ENCODE assay signal across 23 cellular contexts in the genomic region with DNA sequence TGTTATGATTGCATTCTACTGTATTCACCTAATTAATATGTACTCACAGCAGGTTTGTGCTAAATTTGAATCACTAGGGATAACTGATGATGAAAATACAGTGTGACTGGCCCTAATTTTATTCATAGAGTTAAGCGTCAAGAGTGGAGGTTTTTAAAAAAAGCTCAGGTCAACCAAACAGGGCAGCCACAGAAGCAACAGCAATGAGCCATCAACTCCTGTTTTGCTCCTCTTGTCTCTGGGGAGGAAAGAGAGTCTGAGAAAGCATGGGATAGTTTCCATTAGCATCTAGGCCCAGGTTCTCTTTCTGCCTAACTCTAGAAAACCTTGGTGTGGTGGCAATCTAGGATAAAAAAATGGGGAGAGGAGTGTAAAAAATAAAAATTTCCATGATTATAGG.
DNase-seq lines count a peak whose midpoint lies in the region; ATAC-seq and TF ChIP-seq lines count a peak whose summit lies in the region.
"Had no signal": no experiment of that assay in that cellular context is flagged by ENCODE, and none has a peak within 500 bp of the region (broad histone marks: within the 10 kb centered on the region; RNA-seq: fewer than 3 reads in every experiment).

No MANE protein-coding gene starts in this region.

- TF ChIP-seq CTCF in heart right ventricle (IDR thresholded peaks at IDR 0.05) = no peak
- TF ChIP-seq CTCF in astrocyte of the spinal cord (IDR thresholded peaks at IDR 0.05; ENCODE audit: low read depth, low read length) = no peak
- no peak for TF ChIP-seq CTCF in upper lobe of left lung (IDR thresholded peaks at IDR 0.05)

- POLR2A ChIA-PET in CD4-positive, alpha-beta memory T cell (lab: Charles Lee; ENCODE audit: partially characterized antibody) = no interaction called here

- H3K27me3 ChIP-seq in heart right ventricle = no peaks in the 10 kb centered on the region
- H3K27me3 ChIP-seq in upper lobe of left lung = no peaks in the 10 kb centered on the region
- no peaks in the 10 kb centered on the region for H3K27me3 ChIP-seq in CD4-positive, alpha-beta memory T cell (ENCODE audit: insufficient read depth, low read length)
- H3K27me3 ChIP-seq: pancreas, spleen had no signal

- H3K4me3 Mint-ChIP-seq in CD4-positive, alpha-beta memory T cell = no peak overlapping the region
- H3K4me3 Mint-ChIP-seq: CD4-positive, CD25-positive, alpha-beta regulatory T cell; stimulated activated effector memory CD8-positive, alpha-beta T cell treated with anti-CD3 and anti-CD28 coated beads, Interleukin-12 subunit alpha, Interleukin-12 subunit beta, amount 100 ng/mL, for 72 hours; T-helper 1 cell treated with Interleukin-12 subunit alpha and Interleukin-12 subunit beta and Interleukin-4 antibody, amounts not matched to agents 30 μg/mL and 1 μg/mL, for 36 hours; WTC11 had no signal

- H3K36me3 ChIP-seq in heart right ventricle = peaks cover 0 to 60% (median 9%) of the 10 kb centered on the region in 9 donors
- H3K36me3 ChIP-seq in upper lobe of left lung = peaks cover 0 to 40% (median 1%) of the 10 kb centered on the region in 4 donors
- H3K36me3 ChIP-seq in CD4-positive, alpha-beta memory T cell (ENCODE audit: insufficient read depth, low read length) = no peaks in the 10 kb centered on the region

- H3K4me3 ChIP-seq in heart right ventricle (no peak overlapping the region), astrocyte of the spinal cord (ENCODE audit: low read depth, low read length) (no peak overlapping the region), upper lobe of left lung (peak overlapping the region in 1 of 4 donors; percentile 88)
- no peak overlapping the region for H3K4me3 ChIP-seq in CD4-positive, alpha-beta memory T cell (ENCODE audit: low read length in 2 of 2)
- H3K4me3 ChIP-seq: coronary artery, pancreas, spleen had no signal

- TF ChIP-seq EP300 in upper lobe of left lung (IDR thresholded peaks at IDR 0.05) = no peak

- H3K4me1 ChIP-seq in heart right ventricle (peaks cover 7 to 91% (median 71%) of the 10 kb centered on the region in 9 donors), upper lobe of left lung (peaks cover 26 to 55% (median 51%) of the 10 kb centered on the region in 4 donors)
- no peaks in the 10 kb centered on the region for H3K4me1 ChIP-seq in CD4-positive, alpha-beta memory T cell (ENCODE audit: insufficient read depth, low read length)

- H3K27me3 Mint-ChIP-seq in CD4-positive, alpha-beta memory T cell = peaks cover 7 to 14% of the 10 kb centered on the region in 2 donors

- peak in 6 of 8 donors; percentile 28 to 63 (median 46) for ATAC-seq in heart right ventricle
- ATAC-seq in Right ventricle myocardium inferior = no peak
- no peak for ATAC-seq in upper lobe of left lung (ENCODE audit: low FRiP score in 2 of 2)
- ATAC-seq: esophagus mucosa; stimulated activated effector memory CD8-positive, alpha-beta T cell treated with anti-CD3 and anti-CD28 coated beads, Interleukin-12 subunit alpha, Interleukin-12 subunit beta, amount 100 ng/mL, for 72 hours; WTC11 had no signal

- peaks cover 0 to 2% (median 0%) of the 10 kb centered on the region in 8 donors for H3K9me3 Mint-ChIP-seq in CD4-positive, alpha-beta memory T cell
- H3K9me3 Mint-ChIP-seq: stimulated activated effector memory CD8-positive, alpha-beta T cell treated with anti-CD3 and anti-CD28 coated beads, Interleukin-12 subunit alpha, Interleukin-12 subunit beta, amount 100 ng/mL, for 72 hours; WTC11 had no signal

- no peaks in the 10 kb centered on the region for H3K36me3 Mint-ChIP-seq in CD4-positive, alpha-beta memory T cell
- H3K36me3 Mint-ChIP-seq: CD4-positive, CD25-positive, alpha-beta regulatory T cell; stimulated activated effector memory CD8-positive, alpha-beta T cell treated with anti-CD3 and anti-CD28 coated beads, Interleukin-12 subunit alpha, Interleukin-12 subunit beta, amount 100 ng/mL, for 72 hours had no signal

- intact Hi-C loops in heart right ventricle (cut with DNase I) (loop anchor here in 1 of 10 donors (10.0 kb wide), 1 partner anchor 126 kb away; a partner anchor contains a TSS), Right ventricle myocardium inferior (cut with DNase I) (no loop called here)
- intact Hi-C loops in CD4-positive, alpha-beta memory T cell (cut with micrococcal nuclease) = no loop called here

- H3K9me3 ChIP-seq in heart right ventricle = no peaks in the 10 kb centered on the region
- H3K9me3 ChIP-seq in upper lobe of left lung = no peaks in the 10 kb centered on the region
- H3K9me3 ChIP-seq in CD4-positive, alpha-beta memory T cell (ENCODE audit: control insufficient read depth in 1 of 2, low read length in 2 of 2) = no peaks in the 10 kb centered on the region
- H3K9me3 ChIP-seq: pancreas, spleen had no signal

- TF ChIP-seq POLR2A in upper lobe of left lung (IDR thresholded peaks at IDR 0.05) (no peak), erythroblast (IDR thresholded peaks at IDR 0.05; ENCODE audit: low read length) (no peak)

- H3K27ac ChIP-seq in heart right ventricle (peak overlapping the region in 4 of 10 donors; percentile 0 to 37 (median 25)), upper lobe of left lung (peak overlapping the region in 3 of 4 donors; percentile 67 to 100 (median 99))
- no peak overlapping the region for H3K27ac ChIP-seq in CD4-positive, alpha-beta memory T cell (ENCODE audit: low read depth, low read length)
- H3K27ac ChIP-seq: coronary artery, spleen had no signal

- in situ Hi-C loops in astrocyte of the spinal cord (cut with HindIII; ENCODE audit: low sequenced_read_pairs) = no loop called here

- 31 to 49% methylated on average over 1 of the region's 1 CpG for WGBS in heart right ventricle, 2 donors
- WGBS in upper lobe of left lung, 2 donors = 77 to 83% methylated on average over 1 of the region's 1 CpG

- H3K4me1 Mint-ChIP-seq in CD4-positive, alpha-beta memory T cell = no peaks in the 10 kb centered on the region
- H3K4me1 Mint-ChIP-seq: CD4-positive, CD25-positive, alpha-beta regulatory T cell; stimulated activated effector memory CD8-positive, alpha-beta T cell treated with anti-CD3 and anti-CD28 coated beads, Interleukin-12 subunit alpha, Interleukin-12 subunit beta, amount 100 ng/mL, for 72 hours had no signal

- H3K27ac Mint-ChIP-seq in CD4-positive, alpha-beta memory T cell = no peak overlapping the region
- H3K27ac Mint-ChIP-seq: CD4-positive, CD25-positive, alpha-beta regulatory T cell; stimulated activated effector memory CD8-positive, alpha-beta T cell treated with anti-CD3 and anti-CD28 coated beads, Interleukin-12 subunit alpha, Interleukin-12 subunit beta, amount 100 ng/mL, for 72 hours; T-helper 1 cell treated with Interleukin-12 subunit alpha and Interleukin-12 subunit beta and Interleukin-4 antibody, amounts not matched to agents 30 μg/mL and 1 μg/mL, for 36 hours; WTC11 had no signal

- CTCF ChIA-PET in CD4-positive, alpha-beta memory T cell (lab: Charles Lee; ENCODE audit: partially characterized antibody) = no interaction called here

- no peak for DNase-seq in heart right ventricle
- no peak for DNase-seq in Right ventricle myocardium inferior (ENCODE audit: missing footprints)
- DNase-seq in astrocyte of the spinal cord (ENCODE audit: low read depth, low spot score) = peak; percentile 50
- DNase-seq in kidney tubule cell (ENCODE audit: low spot score) = peak; percentile 75
- no peak for DNase-seq in upper lobe of left lung
- DNase-seq in erythroblast (lab: John Stamatoyannopoulos, UW) = no peak
- no peak for DNase-seq in effector CD8-positive, alpha-beta T cell (lab: John Stamatoyannopoulos, UW)
- no peak for DNase-seq in CD4-positive, alpha-beta memory T cell
- DNase-seq: 8988T; activated CD8-positive, alpha-beta memory T cell treated with anti-CD3 and anti-CD28 coated beads for 24 hours; activated effector memory CD4-positive, alpha-beta T cell treated with Interleukin-2 at 50 U/mL for 16 hours; CD4-positive, CD25-positive, alpha-beta regulatory T cell; GOT3; NCI-H1694 treated with DMSO at 0.1 percent for 48 hours; NCI-H446; pancreas; SHP77; spleen had no signal

Comparison
In these comparisons a context has a peak if more than half of its experiments do, and no peak if none do; other contexts are left out.
1. ATAC-seq: peak in heart right ventricle (6 of 8); none in Right ventricle myocardium inferior (single experiment) and upper lobe of left lung (0 of 2).
2. DNase-seq: peak in astrocyte of the spinal cord (single experiment) and kidney tubule cell (single experiment); none in heart right ventricle (0 of 2), Right ventricle myocardium inferior (single experiment), upper lobe of left lung (0 of 2), erythroblast (0 of 2), effector CD8-positive, alpha-beta T cell (single experiment) and CD4-positive, alpha-beta memory T cell (0 of 5).